In genomic region chr4:31360786-31361185, GRCh38 we compare ENCODE assay signal across 19 cellular contexts.
A peak's percentile ranks its signal among the peaks of the same experiment; 100 is the strongest.
DNase-seq lines count a peak whose midpoint lies in the region; ATAC-seq and TF ChIP-seq lines count a peak whose summit lies in the region.
"Had no signal": no experiment of that assay in that cellular context is flagged by ENCODE, and none has a peak within 500 bp of the region (broad histone marks: within the 10 kb centered on the region; RNA-seq: fewer than 3 reads in every experiment).

No MANE protein-coding gene starts in this region.

- H3K9me3 ChIP-seq in right atrium auricular region: no peaks in the 10 kb centered on the region
- H3K9me3 ChIP-seq: A549, vagina had no signal

- no peak overlapping the region for H3K4me3 Mint-ChIP-seq in HFFc6
- H3K4me3 Mint-ChIP-seq: brain, immature natural killer cell, mesothelial cell of epicardium, neural crest cell had no signal

- intact Hi-C loops in Right ventricle myocardium superior (cut with DNase I): no loop called here

- H3K27ac Mint-ChIP-seq in HFFc6: no peak overlapping the region
- H3K27ac Mint-ChIP-seq: brain, immature natural killer cell, mesothelial cell of epicardium had no signal

- no peaks in the 10 kb centered on the region for H3K4me1 ChIP-seq in right atrium auricular region
- H3K4me1 ChIP-seq: A549, vagina had no signal

- in situ Hi-C loops in astrocyte of the cerebellum (cut with HindIII; ENCODE audit: low sequenced_read_pairs): no loop called here

- no peak for TF ChIP-seq CTCF in right atrium auricular region (IDR thresholded peaks at IDR 0.05)
- no peak for TF ChIP-seq CTCF in astrocyte of the cerebellum (IDR thresholded peaks at IDR 0.05; ENCODE audit: low read depth, low read length, missing control alignments)
- no peak for TF ChIP-seq CTCF in fibroblast of pulmonary artery (IDR thresholded peaks at IDR 0.05; ENCODE audit: low read length, missing control alignments)
- TF ChIP-seq CTCF in HFFc6 (IDR thresholded peaks at IDR 0.05): no peak

- DNase-seq in Right ventricle myocardium superior: no peak
- no peak for DNase-seq in right atrium auricular region (ENCODE audit: low spot score)
- peak; percentile 38 for DNase-seq in astrocyte of the cerebellum (ENCODE audit: low read depth)
- DNase-seq in fibroblast of pulmonary artery (ENCODE audit: low read depth): peak; percentile 99
- peak; percentile 25 for DNase-seq in stromal cell of bone marrow (ENCODE audit: low read depth)
- no peak for DNase-seq in SKM-1 treated with dmso at 0.1 percent for 144 hours (lab: John Stamatoyannopoulos, UW; ENCODE audit: unreplicated experiment)
- DNase-seq in HFFc6: no peak
- DNase-seq: activated CD8-positive, alpha-beta memory T cell treated with anti-CD3 and anti-CD28 coated beads, Interleukin-2, amount 50 U/mL, for 48 hours; GM23248; immature natural killer cell; Karpas-422; NCI-H1436 had no signal

- peaks cover 31% of the 10 kb centered on the region for H3K9me3 Mint-ChIP-seq in HFFc6
- H3K9me3 Mint-ChIP-seq: brain had no signal

- no peaks in the 10 kb centered on the region for H3K36me3 ChIP-seq in right atrium auricular region
- H3K36me3 ChIP-seq: vagina had no signal

- H3K27me3 ChIP-seq in right atrium auricular region: no peaks in the 10 kb centered on the region
- H3K27me3 ChIP-seq: vagina had no signal

- no peaks in the 10 kb centered on the region for H3K4me1 Mint-ChIP-seq in HFFc6 (ENCODE audit: low read depth)
- H3K4me1 Mint-ChIP-seq: brain, immature natural killer cell, neural crest cell had no signal

- ATAC-seq in Right ventricle myocardium superior (ENCODE audit: poor library complexity) (peak; percentile 94), GM19467 (IDR thresholded peaks at IDR 0.05; ENCODE audit: unreplicated experiment) (no peak)
- ATAC-seq: A549 had no signal

- H3K27me3 Mint-ChIP-seq in HFFc6 (ENCODE audit: insufficient read depth): peaks cover 2% of the 10 kb centered on the region; the same call in 1 of the 2 replicates

- H3K27ac ChIP-seq in right atrium auricular region: no peak overlapping the region
- H3K27ac ChIP-seq: A549, GM23248, HL-60, vagina had no signal

- H3K36me3 Mint-ChIP-seq in HFFc6 (ENCODE audit: low read depth): no peaks in the 10 kb centered on the region
- H3K36me3 Mint-ChIP-seq: brain, immature natural killer cell, mesothelial cell of epicardium had no signal

- H3K4me3 ChIP-seq in right atrium auricular region: no peak overlapping the region
- no peak overlapping the region for H3K4me3 ChIP-seq in astrocyte of the cerebellum (ENCODE audit: low read depth, low read length)
- no peak overlapping the region for H3K4me3 ChIP-seq in fibroblast of pulmonary artery (replicated peaks; ENCODE audit: low read depth, low read length)
- H3K4me3 ChIP-seq: A549, GM23248, vagina had no signal

Comparison
In these comparisons a context has a peak if more than half of its experiments do, and no peak if none do; other contexts are left out.
1. DNase-seq: peak in astrocyte of the cerebellum (single experiment), fibroblast of pulmonary artery (single experiment) and stromal cell of bone marrow (single experiment); none in Right ventricle myocardium superior (single experiment), right atrium auricular region (single experiment), SKM-1 treated with dmso at 0.1 percent for 144 hours (single experiment) and HFFc6 (single experiment).